In genomic region chr4:40201898-40202297, GRCh38 we compare ENCODE assay signal across 14 cellular contexts. TPM values are rescaled to one million over a fixed set of nuclear protein-coding genes. Genes with fewer than 3 reads are reported as not detected.
A peak's percentile ranks its signal among the peaks of the same experiment; 100 is the strongest.
DNase-seq lines count a peak whose midpoint lies in the region; ATAC-seq and TF ChIP-seq lines count a peak whose summit lies in the region.
"Had no signal": no experiment of that assay in that cellular context is flagged by ENCODE, and none has a peak within 500 bp of the region (broad histone marks: within the 10 kb centered on the region; RNA-seq: fewer than 3 reads in every experiment).

No MANE protein-coding gene starts in this region.

- H3K27me3 ChIP-seq in A673 (replicated peaks; ENCODE audit: insufficient read depth, low read depth, low read length, poor library complexity) (no peaks in the 10 kb centered on the region), GM06990 (replicated peaks; ENCODE audit: control insufficient read depth, insufficient read depth, low read length) (no peaks in the 10 kb centered on the region), SU-DHL-6 (ENCODE audit: low read length) (no peaks in the 10 kb centered on the region), esophagus squamous epithelium (no peaks in the 10 kb centered on the region)
- H3K27me3 ChIP-seq: right atrium auricular region had no signal

- ATAC-seq in GM19324 (IDR thresholded peaks at IDR 0.05; ENCODE audit: low FRiP score, unreplicated experiment): no peak
- no peak for ATAC-seq in SK-N-SH treated with all-trans-retinoic acid at 6 μM for 48 hours
- ATAC-seq in GM21529 (IDR thresholded peaks at IDR 0.05; ENCODE audit: unreplicated experiment): no peak

- no peak overlapping the region for H2AFZ ChIP-seq in SU-DHL-6 (ENCODE audit: low read depth, low read length, severe bottlenecking)

- no TSS peak for BruUV-seq in A673 (replicated peaks; lab: Mats Ljungman, UMichigan)

- H3F3A ChIP-seq in SU-DHL-6 (ENCODE audit: insufficient read depth): peaks cover 78% of the 10 kb centered on the region

- H3K4me2 ChIP-seq in SU-DHL-6 (ENCODE audit: low read depth, low read length, poor library complexity, severe bottlenecking): peak overlapping the region; percentile 98

- CTCF ChIA-PET in A673 (lab: Charles Lee): no interaction called here

- no peak for TF ChIP-seq CTCF in A673 (conservative IDR thresholded peaks at IDR 0.05; ENCODE audit: low read depth, low read length)
- TF ChIP-seq CTCF in GM06990 (IDR thresholded peaks at IDR 0.05; ENCODE audit: insufficient read depth, low read length, poor library complexity, severe bottlenecking): no peak
- no peak for TF ChIP-seq CTCF in SU-DHL-6 (IDR thresholded peaks at IDR 0.05; ENCODE audit: insufficient read depth, low read length, poor library complexity, severe bottlenecking)
- no peak for TF ChIP-seq CTCF in esophagus squamous epithelium (IDR thresholded peaks at IDR 0.05)

- no peak for DNase-seq in A673 (ENCODE audit: low spot score)
- DNase-seq in GM06990 (ENCODE audit: extremely low read depth, insufficient read length): no peak
- no peak for DNase-seq in esophagus squamous epithelium (lab: John Stamatoyannopoulos, UW)
- DNase-seq in NCI-H2107 treated with DMSO at 0.1 percent for 48 hours (lab: John Stamatoyannopoulos, UW; ENCODE audit: unreplicated experiment): no peak
- DNase-seq: central memory CD4-positive, alpha-beta T cell; islet precursor cell; NCI-H345; stimulated activated CD4-positive, alpha-beta T cell treated with anti-CD3 and anti-CD28 coated beads, Interleukin-2, amount 100 ng/mL, for 48 hours; SW 1271 had no signal

- H3K9ac ChIP-seq in SU-DHL-6 (ENCODE audit: low read length): peak overlapping the region; percentile 88

- H3K4me1 ChIP-seq in A673 (ENCODE audit: insufficient read depth, low read length, poor library complexity, severe bottlenecking) (peaks cover 53% of the 10 kb centered on the region), esophagus squamous epithelium (no peaks in the 10 kb centered on the region)
- H3K4me1 ChIP-seq: right atrium auricular region had no signal

- H3K4me3 ChIP-seq in A673 (ENCODE audit: low read depth, low read length, poor library complexity, severe bottlenecking) (peak overlapping the region; percentile 78), GM06990 (replicated peaks; ENCODE audit: low read depth, low read length) (peak overlapping the region; percentile 89), SU-DHL-6 (ENCODE audit: insufficient read depth, low read length, poor library complexity, severe bottlenecking) (peak overlapping the region; percentile 95), esophagus squamous epithelium (no peak overlapping the region)
- H3K4me3 ChIP-seq: right atrium auricular region had no signal

- intact Hi-C loops in A673 (cut with micrococcal nuclease; ENCODE audit: unreplicated experiment) (no loop called here), esophagus squamous epithelium (cut with DNase I) (no loop called here)

- H3K36me3 ChIP-seq in A673 (ENCODE audit: insufficient read depth, low read length, poor library complexity, severe bottlenecking): peaks cover 17% of the 10 kb centered on the region
- peaks cover 1% of the 10 kb centered on the region; the same call in 1 of the 2 replicates for H3K36me3 ChIP-seq in GM06990 (ENCODE audit: control insufficient read depth, insufficient read depth, low read length)
- H3K36me3 ChIP-seq in SU-DHL-6 (ENCODE audit: low read length): peaks cover 26% of the 10 kb centered on the region
- H3K36me3 ChIP-seq in esophagus squamous epithelium: no peaks in the 10 kb centered on the region
- H3K36me3 ChIP-seq: right atrium auricular region had no signal

- no peak for TF ChIP-seq POLR2A in esophagus squamous epithelium (IDR thresholded peaks at IDR 0.05)

- H3K79me2 ChIP-seq in SU-DHL-6 (ENCODE audit: insufficient read depth, low read length): peaks cover 100% of the 10 kb centered on the region

- no peaks in the 10 kb centered on the region; the same call in 1 of the 2 replicates for H4K20me1 ChIP-seq in SU-DHL-6 (ENCODE audit: low read depth, low read length)

- no peaks in the 10 kb centered on the region for H3K9me2 ChIP-seq in SU-DHL-6 (replicated peaks; ENCODE audit: insufficient read depth, low read length)

- H3K9me3 ChIP-seq in A673 (ENCODE audit: low read depth, low read length, poor library complexity, severe bottlenecking): no peaks in the 10 kb centered on the region
- H3K9me3 ChIP-seq in SU-DHL-6 (ENCODE audit: insufficient read depth, low read length): no peaks in the 10 kb centered on the region
- no peaks in the 10 kb centered on the region for H3K9me3 ChIP-seq in esophagus squamous epithelium
- H3K9me3 ChIP-seq: right atrium auricular region had no signal

- POLR2A ChIA-PET in A673 (lab: Charles Lee; ENCODE audit: low non-redundant PET): no interaction called here

- H3K27ac ChIP-seq in A673 (ENCODE audit: low read depth, low read length, poor library complexity, severe bottlenecking): peak overlapping the region; percentile 97
- H3K27ac ChIP-seq in SU-DHL-6 (ENCODE audit: low read depth, low read length): peak overlapping the region; percentile 99
- H3K27ac ChIP-seq in esophagus squamous epithelium: peak overlapping the region in 3 of 4 donors; percentile 14 to 68 (median 66)
- H3K27ac ChIP-seq: right atrium auricular region had no signal

- 86 to 95% methylated on average over 4 of the region's 4 CpGs for WGBS in esophagus squamous epithelium, 2 donors

TF ChIP-seq in SK-N-SH treated with all-trans-retinoic acid at 6 μM for 48 hours, 23 proteins besides CTCF, POLR2A, EP300 and RAD21:
- TF ChIP-seq ZNF565 (CRISPR knock-in tag; conservative IDR thresholded peaks at IDR 0.05; ENCODE audit: low read depth): no peak

RNA-seq across cellular contexts. Expression of gene RHOH, which starts 5.1 kb away (rescaled TPM):
- total RNA-seq in A673 (2021) (66.8 and 74.2 TPM in 2 replicates), esophagus squamous epithelium (1 to 10 TPM in 3 of 4 donors, under 1 TPM in 1; 0.79 to 5.0 (median 2.2) TPM)

Comparison
In these comparisons a context has a peak if more than half of its experiments do, and no peak if none do; other contexts are left out.
1. H3K4me3 ChIP-seq: peak in A673 (single experiment), GM06990 (single experiment) and SU-DHL-6 (single experiment); none in esophagus squamous epithelium (0 of 4).
2. RNA of gene RHOH, which starts 5.1 kb away (total RNA-seq): 66.8 to 74.2 TPM in A673; 0.79 to 5.0 TPM in esophagus squamous epithelium; every median in the first group is over 10 times any median in the second.
3. Peak in every context shown above with its lines, with median percentiles within 50 percentile points of each other: H3K27ac ChIP-seq.